ENCODE assay signal across 6 cellular contexts in the genomic region with DNA sequence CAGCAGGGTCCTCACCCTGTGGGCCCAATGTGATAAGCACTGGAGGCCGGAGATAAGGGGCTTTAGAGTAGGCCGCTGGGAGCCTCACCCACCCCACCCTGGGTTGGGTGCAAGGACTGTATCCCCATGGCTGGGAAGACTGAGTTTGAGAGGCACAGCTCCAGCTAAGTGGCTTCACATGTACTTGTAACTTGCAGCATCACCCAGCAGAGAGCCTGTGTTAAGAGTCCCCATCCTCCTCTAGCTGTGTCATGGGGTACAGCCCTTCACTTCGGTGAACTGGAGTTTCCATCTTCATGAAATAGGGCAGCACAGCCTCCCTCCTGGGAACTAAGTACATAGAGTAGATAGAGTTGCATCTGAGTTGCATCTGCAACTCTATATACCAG. TPM values are rescaled to one million over a fixed set of nuclear protein-coding genes. Genes with fewer than 3 reads are reported as not detected.
DNase-seq lines count a peak whose midpoint lies in the region; ATAC-seq and TF ChIP-seq lines count a peak whose summit lies in the region.

No MANE protein-coding gene starts in this region.

- peak overlapping the region; percentile 98 for H3K4me3 ChIP-seq in epithelial cell of esophagus (ENCODE audit: low read length)
- peak overlapping the region; percentile 80 to 86 (median 80) for H3K4me3 ChIP-seq in stomach

- H3K4me3 Mint-ChIP-seq in activated CD8-positive, alpha-beta memory T cell treated with anti-CD3 and anti-CD28 coated beads, Interleukin-2, amount 10 ng/mL, durations not matched to agents 7 days and 5 days, result peak overlapping the region; percentile 81

- peaks cover 30% of the 10 kb centered on the region for H3K4me1 Mint-ChIP-seq in activated CD8-positive, alpha-beta memory T cell treated with anti-CD3 and anti-CD28 coated beads, Interleukin-2, amount 10 ng/mL, durations not matched to agents 7 days and 5 days

- CTCF ChIA-PET in activated CD8-positive, alpha-beta memory T cell treated with anti-CD3 and anti-CD28 coated beads, Interleukin-2, amount 10 ng/mL, durations not matched to agents 7 days and 5 days (lab: Charles Lee), result interaction anchor here (1.1 to 18.0 kb wide), 4 partner anchors 31 to 84 kb away, joined by 3 to 1017 read pairs (median 4); partner anchors contain the start of gene HOOK2

- H3K4me1 ChIP-seq in stomach, result peaks cover 20 to 54% (median 40%) of the 10 kb centered on the region in 4 donors

- H3K9me3 ChIP-seq in stomach, result no peaks in the 10 kb centered on the region

- peaks cover 12 to 38% (median 33%) of the 10 kb centered on the region in 4 donors for H3K36me3 ChIP-seq in stomach

- H3K36me3 Mint-ChIP-seq in activated CD8-positive, alpha-beta memory T cell treated with anti-CD3 and anti-CD28 coated beads, Interleukin-2, amount 10 ng/mL, durations not matched to agents 7 days and 5 days, result peaks cover 5% of the 10 kb centered on the region

- ATAC-seq in activated CD8-positive, alpha-beta memory T cell treated with anti-CD3 and anti-CD28 coated beads, Interleukin-2, amount 10 ng/mL, durations not matched to agents 7 days and 5 days, result no peak
- no peak for ATAC-seq in activated CD4-positive, CD25-positive, alpha-beta regulatory T cell treated with anti-CD3 and anti-CD28 coated beads, Interleukin-2, amount 50 U/mL, for 24 hours

- TF ChIP-seq POLR2A in stomach (IDR thresholded peaks at IDR 0.05), result no peak

- peak overlapping the region in 4 of 5 donors; percentile 4 to 86 (median 84) for H3K27ac ChIP-seq in stomach

- H3K9me3 Mint-ChIP-seq in activated CD8-positive, alpha-beta memory T cell treated with anti-CD3 and anti-CD28 coated beads, Interleukin-2, amount 10 ng/mL, durations not matched to agents 7 days and 5 days (ENCODE audit: low read depth), result no peaks in the 10 kb centered on the region

- TF ChIP-seq EP300 in stomach (IDR thresholded peaks at IDR 0.05), result no peak

- 32 to 70% (median 59%) methylated on average over 3 of the region's 3 CpGs for WGBS in stomach, 5 donors

- peaks cover 0 to 6% (median 0%) of the 10 kb centered on the region in 3 donors for H3K27me3 ChIP-seq in stomach

- TF ChIP-seq CTCF in epithelial cell of esophagus (IDR thresholded peaks at IDR 0.05; ENCODE audit: insufficient read depth, low read depth, low read length, missing control alignments) (no peak), stomach (IDR thresholded peaks at IDR 0.05) (no peak)

- intact Hi-C loops in stomach (cut with DNase I; ENCODE audit: low total_unique reads), result loop anchor here (5.0 kb wide), 1 partner anchor 33 kb away; no protein-coding TSS in a partner anchor

- DNase-seq in activated CD8-positive, alpha-beta memory T cell treated with anti-CD3 and anti-CD28 coated beads, Interleukin-2, amount 10 ng/mL, durations not matched to agents 7 days and 5 days, result no peak
- no peak for DNase-seq in activated CD8-positive, alpha-beta memory T cell treated with anti-CD3 and anti-CD28 coated beads for 24 hours
- DNase-seq in epithelial cell of esophagus (ENCODE audit: low read depth), result no peak
- no peak for DNase-seq in stomach
- DNase-seq in OCI-M2 (lab: John Stamatoyannopoulos, UW; ENCODE audit: unreplicated experiment), result no peak

- peak overlapping the region; percentile 84 for H3K27ac Mint-ChIP-seq in activated CD8-positive, alpha-beta memory T cell treated with anti-CD3 and anti-CD28 coated beads, Interleukin-2, amount 10 ng/mL, durations not matched to agents 7 days and 5 days

- no peaks in the 10 kb centered on the region for H3K27me3 Mint-ChIP-seq in activated CD8-positive, alpha-beta memory T cell treated with anti-CD3 and anti-CD28 coated beads, Interleukin-2, amount 10 ng/mL, durations not matched to agents 7 days and 5 days

RNA-seq across cellular contexts. Expression of gene PRDX2, which starts 1.3 kb away (rescaled TPM):
- 100 to 1,000 TPM; 168 to 218 TPM for total RNA-seq in activated CD8-positive, alpha-beta memory T cell treated with anti-CD3 and anti-CD28 coated beads, Interleukin-2, amount 10 ng/mL, durations not matched to agents 7 days and 5 days
- 100 to 1,000 TPM; 118 to 284 (median 129) TPM for total RNA-seq in stomach
- 100 to 1,000 TPM; 213 to 257 (median 240) TPM for polyA plus RNA-seq in stomach

RNA-seq across cellular contexts. Expression of gene THSD8, which starts 1.5 kb away (rescaled TPM):
- 10 to 100 TPM; 27.9 to 29.8 TPM for total RNA-seq in activated CD8-positive, alpha-beta memory T cell treated with anti-CD3 and anti-CD28 coated beads, Interleukin-2, amount 10 ng/mL, durations not matched to agents 7 days and 5 days
- total RNA-seq in stomach, result not detected
- 1 to 10 TPM; 2.9 to 8.3 (median 5.1) TPM for polyA plus RNA-seq in stomach

RNA-seq across cellular contexts. Expression of gene RNASEH2A, which starts 6.0 kb away (rescaled TPM):
- total RNA-seq in activated CD8-positive, alpha-beta memory T cell treated with anti-CD3 and anti-CD28 coated beads, Interleukin-2, amount 10 ng/mL, durations not matched to agents 7 days and 5 days, result 10 to 100 TPM; 53.4 to 58.8 TPM
- 10 to 100 TPM in 2 of 5 donors, 1 to 10 TPM in 2, under 1 TPM in 1; 0.45 to 36.2 (median 6.2) TPM for total RNA-seq in stomach
- polyA plus RNA-seq in stomach, result 10 to 100 TPM in 1 of 3 donors, 1 to 10 TPM in 2; 5.4 to 10.6 (median 6.4) TPM

RNA-seq across cellular contexts. Expression of gene JUNB, which starts 9.1 kb away (rescaled TPM):
- 100 to 1,000 TPM; 142 to 191 TPM for total RNA-seq in activated CD8-positive, alpha-beta memory T cell treated with anti-CD3 and anti-CD28 coated beads, Interleukin-2, amount 10 ng/mL, durations not matched to agents 7 days and 5 days
- 100 to 1,000 TPM; 178 to 625 (median 336) TPM for total RNA-seq in stomach
- 100 to 1,000 TPM; 128 to 152 (median 136) TPM for polyA plus RNA-seq in stomach

RNA-seq across cellular contexts. Expression of gene HOOK2, which starts 25.0 kb away (rescaled TPM):
- total RNA-seq in activated CD8-positive, alpha-beta memory T cell treated with anti-CD3 and anti-CD28 coated beads, Interleukin-2, amount 10 ng/mL, durations not matched to agents 7 days and 5 days, result 10 to 100 TPM; 16.6 to 18.2 TPM
- 100 to 1,000 TPM in 3 of 5 donors, 10 to 100 TPM in 2; 33.0 to 797 (median 303) TPM for total RNA-seq in stomach
- polyA plus RNA-seq in stomach, result 10 to 100 TPM; 30.1 to 74.1 (median 66.7) TPM

Comparison
In these comparisons a context has a peak if more than half of its experiments do, and no peak if none do; other contexts are left out.
1. RNA of gene THSD8, which starts 1.5 kb away (total RNA-seq): 27.9 to 29.8 TPM in activated CD8-positive, alpha-beta memory T cell treated with anti-CD3 and anti-CD28 coated beads, Interleukin-2, amount 10 ng/mL, durations not matched to agents 7 days and 5 days; not detected in stomach; every median in the first group is over 10 times any median in the second.